25 cellular contexts compared by ENCODE assay signal in genomic region chr21:21226472-21226871, GRCh38.
"Had no signal": no experiment of that assay in that cellular context is flagged by ENCODE, and none has a peak within 500 bp of the region (broad histone marks: within the 10 kb centered on the region; RNA-seq: fewer than 3 reads in every experiment).

No MANE protein-coding gene starts in this region.

- H3K9me3 ChIP-seq: ascending aorta, colonic mucosa had no signal

- H3K27ac ChIP-seq: ascending aorta, breast epithelium, cardiac muscle cell, colonic mucosa, esophagus muscularis mucosa had no signal

- H3K4me1 ChIP-seq: ascending aorta, breast epithelium, colonic mucosa, esophagus muscularis mucosa had no signal

- H3K4me3 ChIP-seq: ascending aorta, breast epithelium, cardiac muscle cell, colonic mucosa, esophagus muscularis mucosa had no signal

- DNase-seq: activated CD4-positive, alpha-beta memory T cell treated with anti-CD3 and anti-CD28 coated beads, Interleukin-2, amount 10 ng/mL, durations not matched to agents 7 days and 5 days; activated CD4-positive, alpha-beta T cell treated with anti-CD3 and anti-CD28 coated beads for 36 hours; activated CD4-positive, alpha-beta T cell treated with anti-CD3 and anti-CD28 coated beads, Interleukin-2, amount 10 ng/mL, durations not matched to agents 24 days and 14 days; activated CD4-positive, CD25-positive, alpha-beta regulatory T cell; activated CD4-positive, CD25-positive, alpha-beta regulatory T cell treated with anti-CD3 and anti-CD28 coated beads, Interleukin-2, amount 50 U/mL, for 72 hours; activated CD8-positive, alpha-beta memory T cell treated with anti-CD3 and anti-CD28 coated beads, Interleukin-2, amount 50 U/mL, for 48 hours; activated gamma-delta T cell; activated naive CD4-positive, alpha-beta T cell; activated naive CD4-positive, alpha-beta T cell treated with anti-CD3 and anti-CD28 coated beads, Interleukin-2, amount 10 ng/mL, durations not matched to agents 7 days and 5 days; activated naive CD8-positive, alpha-beta T cell treated with anti-CD3 and anti-CD28 coated beads, Interleukin-2, amount 10 ng/mL, durations not matched to agents 7 days and 5 days; activated T-cell treated with anti-CD3 and anti-CD28 coated beads for 4 hours; activated T-cell treated with anti-CD3 and anti-CD28 coated beads, Interleukin-2, amount 50 U/mL, for 24 hours; activated T-cell treated with anti-CD3 and anti-CD28 coated beads, Interleukin-2, amount 50 U/mL, for 72 hours; central memory CD4-positive, alpha-beta T cell; cerebellar nuclear complex; colonic mucosa; effector CD4-positive, alpha-beta T cell; effector memory CD8-positive, alpha-beta T cell; erythroblast; foreskin fibroblast; T-helper 2 cell had no signal

- H3K27me3 ChIP-seq: ascending aorta, breast epithelium, cardiac muscle cell, colonic mucosa, esophagus muscularis mucosa had no signal

- H3K36me3 ChIP-seq: ascending aorta, breast epithelium, cardiac muscle cell, colonic mucosa, esophagus muscularis mucosa had no signal
